19 cellular contexts compared by ENCODE assay signal in the genomic region with DNA sequence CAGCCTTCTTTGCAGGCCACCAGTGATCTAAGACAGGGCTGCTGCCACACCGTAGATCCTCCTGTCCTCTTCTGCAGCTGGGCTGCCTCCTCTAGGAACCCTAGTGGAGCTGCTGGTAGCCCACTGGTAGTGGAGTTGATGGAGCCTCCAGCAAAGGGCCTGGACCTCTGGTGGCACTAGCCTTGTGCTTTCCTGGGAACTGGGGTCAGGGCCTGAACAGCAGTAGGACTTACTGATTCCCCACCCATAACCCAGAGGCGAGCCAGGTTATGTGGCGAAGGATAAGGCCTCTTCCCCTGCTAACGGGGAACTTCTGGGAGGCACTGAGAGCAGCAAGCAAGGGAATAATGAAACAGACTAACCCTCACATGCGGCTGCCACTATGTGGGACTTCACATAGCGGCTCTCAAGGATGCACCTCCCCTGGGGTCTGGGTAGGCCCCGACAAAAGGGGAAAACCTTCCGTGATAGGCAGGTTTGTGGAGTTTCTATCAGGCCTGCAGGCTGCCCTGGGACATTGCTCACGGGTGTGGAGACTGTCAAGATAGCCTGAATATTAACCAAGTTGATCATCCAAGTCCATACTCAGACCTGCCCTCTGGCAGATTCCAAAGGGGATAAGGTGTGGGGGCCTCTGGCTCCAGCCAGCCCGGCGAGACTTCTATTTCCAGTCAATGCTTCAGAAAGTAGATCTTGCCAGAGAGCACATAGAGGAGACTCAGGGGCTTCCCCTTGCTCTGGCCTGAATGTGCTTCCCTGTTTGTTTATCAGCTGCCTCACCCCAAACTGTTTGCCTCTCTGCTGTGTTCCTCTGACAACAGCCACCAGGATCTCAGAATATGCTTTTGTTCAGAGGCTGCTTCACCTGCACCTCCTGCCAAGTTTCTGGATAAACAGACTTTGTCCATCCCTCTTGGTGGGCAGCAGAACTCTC. TPM values are rescaled to one million over a fixed set of nuclear protein-coding genes. Genes with fewer than 3 reads are reported as not detected.
DNase-seq lines count a peak whose midpoint lies in the region; ATAC-seq and TF ChIP-seq lines count a peak whose summit lies in the region.
"Had no signal": no experiment of that assay in that cellular context is flagged by ENCODE, and none has a peak within 500 bp of the region (broad histone marks: within the 10 kb centered on the region; RNA-seq: fewer than 3 reads in every experiment).

No MANE protein-coding gene starts in this region.

- H2AFZ ChIP-seq in GM23338, result no peak overlapping the region

- H3K36me3 ChIP-seq in GM23338 (ENCODE audit: insufficient read depth) (no peaks in the 10 kb centered on the region), Panc1 (ENCODE audit: control insufficient read depth, insufficient read depth, low read length) (no peaks in the 10 kb centered on the region), right atrium auricular region (no peaks in the 10 kb centered on the region)
- H3K36me3 ChIP-seq: HAP-1 had no signal

- ATAC-seq in GM23338 (peak; percentile 38), Panc1 (0 out of 2 replicates have a peak, but pooled peaks have one; percentile 39), HG03108 (IDR thresholded peaks at IDR 0.05; ENCODE audit: unreplicated experiment) (no peak)
- ATAC-seq: activated T-cell treated with anti-CD3 and anti-CD28 coated beads, Interleukin-2, amount 50 U/mL, for 4 hours; foreskin keratinocyte; T-helper 17 cell had no signal

- H4K20me1 ChIP-seq in GM23338 (replicated peaks; ENCODE audit: insufficient read depth), result no peaks in the 10 kb centered on the region

- H3K4me2 ChIP-seq in GM23338, result no peak overlapping the region

- peaks cover 6% of the 10 kb centered on the region; the same call in 2 of the 3 replicates for H3K4me1 Mint-ChIP-seq in GM23338
- peaks cover 6% of the 10 kb centered on the region for H3K4me1 Mint-ChIP-seq in progenitor cell of endocrine pancreas (ENCODE audit: low read depth)
- peaks cover 3% of the 10 kb centered on the region for H3K4me1 Mint-ChIP-seq in activated CD4-positive, alpha-beta T cell treated with anti-CD3 and anti-CD28 coated beads, Interleukin-2, amount 10 ng/mL, durations not matched to agents 7 days and 5 days

- H3K27me3 ChIP-seq in GM23338 (ENCODE audit: insufficient read depth), result no peaks in the 10 kb centered on the region
- no peaks in the 10 kb centered on the region for H3K27me3 ChIP-seq in Panc1 (ENCODE audit: control insufficient read depth, insufficient read depth, low read length)
- no peaks in the 10 kb centered on the region for H3K27me3 ChIP-seq in right atrium auricular region
- H3K27me3 ChIP-seq: foreskin keratinocyte had no signal

- no peaks in the 10 kb centered on the region for H3K79me2 ChIP-seq in GM23338 (replicated peaks; ENCODE audit: insufficient read depth)

- H3K27ac ChIP-seq in GM23338 (ENCODE audit: low read depth), result no peak overlapping the region
- no peak overlapping the region for H3K27ac ChIP-seq in Panc1 (ENCODE audit: low read length)
- peak overlapping the region; percentile 68 to 73 for H3K27ac ChIP-seq in right atrium auricular region
- H3K27ac ChIP-seq: foreskin keratinocyte had no signal

- H3K4me3 ChIP-seq in GM23338 (no peak overlapping the region), Panc1 (ENCODE audit: low read depth in 2 of 2, low read length in 2 of 2) (no peak overlapping the region), right atrium auricular region (no peak overlapping the region)
- H3K4me3 ChIP-seq: HAP-1 had no signal

- H3K27me3 Mint-ChIP-seq in GM23338 (ENCODE audit: insufficient read depth, low read depth, poor library complexity) (peaks cover 5% of the 10 kb centered on the region), progenitor cell of endocrine pancreas (peaks cover 6% of the 10 kb centered on the region)
- peaks cover 4% of the 10 kb centered on the region for H3K27me3 Mint-ChIP-seq in activated CD4-positive, alpha-beta T cell treated with anti-CD3 and anti-CD28 coated beads, Interleukin-2, amount 10 ng/mL, durations not matched to agents 7 days and 5 days
- H3K27me3 Mint-ChIP-seq: activated naive CD8-positive, alpha-beta T cell treated with anti-CD3 and anti-CD28 coated beads for 36 hours had no signal

- H3K27ac Mint-ChIP-seq in GM23338 (no peak overlapping the region), progenitor cell of endocrine pancreas (peak overlapping the region; percentile 80)
- no peak overlapping the region for H3K27ac Mint-ChIP-seq in activated CD4-positive, alpha-beta T cell treated with anti-CD3 and anti-CD28 coated beads, Interleukin-2, amount 10 ng/mL, durations not matched to agents 7 days and 5 days
- H3K27ac Mint-ChIP-seq: activated naive CD8-positive, alpha-beta T cell treated with anti-CD3 and anti-CD28 coated beads for 36 hours; T-helper 17 cell had no signal

- H3K9me3 Mint-ChIP-seq in GM23338 (no peaks in the 10 kb centered on the region), progenitor cell of endocrine pancreas (ENCODE audit: low read depth) (peaks cover 6% of the 10 kb centered on the region)
- peaks cover 2% of the 10 kb centered on the region for H3K9me3 Mint-ChIP-seq in activated CD4-positive, alpha-beta T cell treated with anti-CD3 and anti-CD28 coated beads, Interleukin-2, amount 10 ng/mL, durations not matched to agents 7 days and 5 days

- intact Hi-C loops in Panc1 (cut with micrococcal nuclease; ENCODE audit: unreplicated experiment), result no loop called here

- CTCF ChIA-PET in Panc1 (lab: Charles Lee), result no interaction called here
- CTCF ChIA-PET in activated CD4-positive, alpha-beta T cell treated with anti-CD3 and anti-CD28 coated beads, Interleukin-2, amount 10 ng/mL, durations not matched to agents 7 days and 5 days (lab: Charles Lee), result interaction anchor here (1.4 kb wide), 1 partner anchor 9 kb away, joined by 3 read pairs; no protein-coding TSS in a partner anchor

- H3K9me3 ChIP-seq in Panc1 (ENCODE audit: control insufficient read depth, insufficient read depth, low read depth, low read length) (no peaks in the 10 kb centered on the region; the same call in 1 of the 2 replicates), right atrium auricular region (peaks cover 0 to 13% of the 10 kb centered on the region in 2 donors)

- no peaks in the 10 kb centered on the region for H3K4me1 ChIP-seq in GM23338 (ENCODE audit: insufficient read depth)
- 0 out of 2 replicates have a peak, but pooled peaks cover 4% of the 10 kb centered on the region for H3K4me1 ChIP-seq in Panc1 (ENCODE audit: control insufficient read depth, insufficient read depth, low read length)
- peaks cover 0 to 21% of the 10 kb centered on the region in 2 donors for H3K4me1 ChIP-seq in right atrium auricular region
- H3K4me1 ChIP-seq: foreskin keratinocyte had no signal

- DNase-seq in GM23338 (ENCODE audit: low spot score), result no peak
- no peak for DNase-seq in Panc1 (ENCODE audit: low read depth, low spot score)
- DNase-seq in right atrium auricular region (ENCODE audit: low spot score), result no peak
- DNase-seq in progenitor cell of endocrine pancreas (ENCODE audit: low spot score, unreplicated experiment), result no peak
- no peak for DNase-seq in stimulated activated naive CD4-positive, alpha-beta T cell (lab: John Stamatoyannopoulos, UW)
- DNase-seq in activated CD4-positive, alpha-beta T cell treated with anti-CD3 and anti-CD28 coated beads, Interleukin-2, amount 10 ng/mL, durations not matched to agents 7 days and 5 days, result no peak
- DNase-seq: activated CD4-positive, alpha-beta T cell treated with anti-CD3 and anti-CD28 coated beads for 1 hour; activated naive CD8-positive, alpha-beta T cell treated with anti-CD3 and anti-CD28 coated beads for 36 hours; activated T-cell treated with anti-CD3 and anti-CD28 coated beads, Interleukin-2, amount 50 U/mL, for 4 hours; DND-41; foreskin keratinocyte; KG1; mesendoderm; NCI-H1694 treated with DMSO at 0.1 percent for 48 hours; NCI-H526 treated with DMSO at 0.1 percent for 48 hours; nucleus accumbens; T-helper 17 cell had no signal

- no TSS peak for BruUV-seq in Panc1 (replicated peaks; lab: Mats Ljungman, UMichigan)

- H3F3A ChIP-seq in GM23338 (replicated peaks; ENCODE audit: low read depth), result no peaks in the 10 kb centered on the region

- POLR2A ChIA-PET in Panc1 (lab: Charles Lee), result no interaction called here
- POLR2A ChIA-PET in activated CD4-positive, alpha-beta T cell treated with anti-CD3 and anti-CD28 coated beads, Interleukin-2, amount 10 ng/mL, durations not matched to agents 7 days and 5 days (lab: Charles Lee), result no interaction called here

- in situ Hi-C loops in Panc1 (cut with HindIII; ENCODE audit: low pct_unique_long_range_greater_than_20kb, low sequenced_read_pairs), result no loop called here

- no peaks in the 10 kb centered on the region; the same call in 1 of the 2 replicates for H3K9me2 ChIP-seq in GM23338 (ENCODE audit: insufficient read depth)

- TF ChIP-seq CTCF in GM23338 (conservative IDR thresholded peaks at IDR 0.05; ENCODE audit: low read depth in 2 of 2) (no peak), Panc1 (IDR thresholded peaks at IDR 0.05) (no peak), right atrium auricular region (IDR thresholded peaks at IDR 0.05) (no peak), progenitor cell of endocrine pancreas (IDR thresholded peaks at IDR 0.05; ENCODE audit: unreplicated experiment) (no peak)

- H3K4me3 Mint-ChIP-seq in GM23338, result no peak overlapping the region
- H3K4me3 Mint-ChIP-seq in progenitor cell of endocrine pancreas (ENCODE audit: low read depth), result no peak overlapping the region
- no peak overlapping the region for H3K4me3 Mint-ChIP-seq in activated CD4-positive, alpha-beta T cell treated with anti-CD3 and anti-CD28 coated beads, Interleukin-2, amount 10 ng/mL, durations not matched to agents 7 days and 5 days
- H3K4me3 Mint-ChIP-seq: activated naive CD8-positive, alpha-beta T cell treated with anti-CD3 and anti-CD28 coated beads for 36 hours; activated T-cell treated with anti-CD3 and anti-CD28 coated beads, Interleukin-2, amount 50 U/mL, for 4 hours; T-helper 17 cell had no signal

- H3K36me3 Mint-ChIP-seq in GM23338 (ENCODE audit: low read depth), result no peaks in the 10 kb centered on the region
- H3K36me3 Mint-ChIP-seq in progenitor cell of endocrine pancreas (ENCODE audit: insufficient read depth), result peaks cover 5% of the 10 kb centered on the region
- H3K36me3 Mint-ChIP-seq in activated CD4-positive, alpha-beta T cell treated with anti-CD3 and anti-CD28 coated beads, Interleukin-2, amount 10 ng/mL, durations not matched to agents 7 days and 5 days (ENCODE audit: low read depth), result peaks cover 2% of the 10 kb centered on the region

RNA-seq across cellular contexts. Expression of gene SLC22A4, which starts 7.4 kb away (rescaled TPM):
- 0.28 and 0.78 TPM in 2 replicates for total RNA-seq in GM23338 (2014; rRNA removed; shearing (Covaris generic))
- polyA plus RNA-seq in GM23338 (2016; fragmentation: Nextera tagmentation; extraction: Ambion mirVana), result 0.12 and 0.40 TPM in 2 replicates
- total RNA-seq in Panc1 (2021; ENCODE audit: unreplicated experiment), result 1.5 TPM
- 0.40 TPM for polyA plus RNA-seq in Panc1 (2012; ENCODE audit: insufficient read length)
- total RNA-seq in right atrium auricular region, result 1 to 10 TPM; 1.5 to 2.8 TPM
- 0.48 TPM in 1 of 2 replicates, not detected in the other for total RNA-seq in progenitor cell of endocrine pancreas
- total RNA-seq in activated CD4-positive, alpha-beta T cell treated with anti-CD3 and anti-CD28 coated beads, Interleukin-2, amount 10 ng/mL, durations not matched to agents 7 days and 5 days, result not detected

RNA-seq across cellular contexts. Expression of gene PDLIM4, which starts 44.1 kb away (rescaled TPM):
- total RNA-seq in GM23338 (2014; rRNA removed; shearing (Covaris generic)), result 17.4 and 31.8 TPM in 2 replicates
- polyA plus RNA-seq in GM23338 (2016; fragmentation: Nextera tagmentation; extraction: Ambion mirVana), result 25.2 and 28.0 TPM in 2 replicates
- total RNA-seq in Panc1 (2021; ENCODE audit: unreplicated experiment) (9.9 TPM), right atrium auricular region (10 to 100 TPM; 13.4 to 96.7 TPM), progenitor cell of endocrine pancreas (14.3 and 14.7 TPM in 2 replicates)
- polyA plus RNA-seq in Panc1 (2012; ENCODE audit: insufficient read length), result 30.6 TPM
- total RNA-seq in activated CD4-positive, alpha-beta T cell treated with anti-CD3 and anti-CD28 coated beads, Interleukin-2, amount 10 ng/mL, durations not matched to agents 7 days and 5 days, result not detected
- total RNA-seq: T-helper 17 cell had no signal

Comparison
In these comparisons a context has a peak if more than half of its experiments do, and no peak if none do; other contexts are left out.
1. H3K27ac ChIP-seq: peak in right atrium auricular region (2 of 2); none in GM23338 (single experiment) and Panc1 (single experiment).
2. RNA of gene PDLIM4, which starts 44.1 kb away (total RNA-seq): 13.4 to 96.7 TPM in right atrium auricular region, 17.4 to 31.8 TPM in GM23338, 14.3 to 14.7 TPM in progenitor cell of endocrine pancreas and 9.9 TPM in Panc1 (single experiment); not detected in activated CD4-positive, alpha-beta T cell treated with anti-CD3 and anti-CD28 coated beads, Interleukin-2, amount 10 ng/mL, durations not matched to agents 7 days and 5 days; every median in the first group is over 10 times any median in the second.